16 cellular contexts compared by ENCODE assay signal in the genomic region with DNA sequence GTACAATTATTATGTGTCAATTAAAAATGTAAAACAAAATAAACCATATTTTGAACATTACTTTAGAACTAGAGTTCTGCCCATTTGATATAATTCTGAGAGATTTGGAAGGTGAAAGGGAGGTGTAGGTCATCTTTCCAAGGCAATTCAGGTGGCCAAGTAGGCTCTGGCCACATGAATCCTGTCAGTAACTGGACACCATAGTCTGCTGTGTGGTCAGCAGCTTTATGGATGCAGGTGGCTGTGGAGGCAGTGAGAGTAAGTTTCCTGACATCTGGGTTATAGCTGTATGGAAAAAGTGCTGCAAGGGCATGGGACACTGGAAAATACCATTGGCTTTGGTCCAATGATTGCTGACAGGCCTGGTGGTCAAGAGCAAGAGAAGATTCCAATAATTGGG.
A peak's percentile ranks its signal among the peaks of the same experiment; 100 is the strongest.
DNase-seq lines count a peak whose midpoint lies in the region; ATAC-seq lines count a peak whose summit lies in the region.
"Had no signal": no experiment of that assay in that cellular context is flagged by ENCODE, and none has a peak within 500 bp of the region (broad histone marks: within the 10 kb centered on the region; RNA-seq: fewer than 3 reads in every experiment).

No MANE protein-coding gene starts in this region.

- peaks cover 7% of the 10 kb centered on the region for H3K36me3 Mint-ChIP-seq in T-helper 2 cell treated with Interferon-gamma antibody and Interleukin-4, amounts not matched to agents 5 μg/mL and 100 μg/mL, for 36 hours (ENCODE audit: low read depth)
- H3K36me3 Mint-ChIP-seq in activated naive CD4-positive, alpha-beta T cell treated with anti-CD3 and anti-CD28 coated beads, Interleukin-2, amount 50 U/mL, for 24 hours: peaks cover 5% of the 10 kb centered on the region
- H3K36me3 Mint-ChIP-seq in activated T-helper 2 cell treated with anti-CD3 and anti-CD28 coated beads, Interferon-gamma antibody, Interleukin-2, Interleukin-4, amounts not matched to agents 10 μg/mL and 5 μg/mL and 100 μg/mL, durations not matched to agents 14 hours and 24 hours and 36 hours (ENCODE audit: low read depth): peaks cover 66% of the 10 kb centered on the region
- H3K36me3 Mint-ChIP-seq: CD8-positive, alpha-beta memory T cell had no signal

- ATAC-seq in stimulated activated naive CD8-positive, alpha-beta T cell treated with anti-CD3 and anti-CD28 coated beads, Interleukin-15, amount 100 ng/mL, for 72 hours: no peak

- H3K9me3 Mint-ChIP-seq in T-helper 2 cell treated with Interferon-gamma antibody and Interleukin-4, amounts not matched to agents 5 μg/mL and 100 μg/mL, for 36 hours: no peaks in the 10 kb centered on the region
- H3K9me3 Mint-ChIP-seq in activated naive CD4-positive, alpha-beta T cell treated with anti-CD3 and anti-CD28 coated beads, Interleukin-2, amount 50 U/mL, for 24 hours: peaks cover 4% of the 10 kb centered on the region
- H3K9me3 Mint-ChIP-seq in activated T-helper 2 cell treated with anti-CD3 and anti-CD28 coated beads, Interferon-gamma antibody, Interleukin-2, Interleukin-4, amounts not matched to agents 10 μg/mL and 5 μg/mL and 100 μg/mL, durations not matched to agents 14 hours and 24 hours and 36 hours: peaks cover 3% of the 10 kb centered on the region
- H3K9me3 Mint-ChIP-seq in stimulated activated naive CD8-positive, alpha-beta T cell treated with anti-CD3 and anti-CD28 coated beads, Interleukin-15, amount 100 ng/mL, for 72 hours: peaks cover 2 to 4% of the 10 kb centered on the region in 2 donors
- H3K9me3 Mint-ChIP-seq: CD8-positive, alpha-beta memory T cell; HFFc6 had no signal

- H3K27ac Mint-ChIP-seq in T-helper 2 cell treated with Interferon-gamma antibody and Interleukin-4, amounts not matched to agents 5 μg/mL and 100 μg/mL, for 36 hours: no peak overlapping the region
- H3K27ac Mint-ChIP-seq in activated naive CD4-positive, alpha-beta T cell treated with anti-CD3 and anti-CD28 coated beads, Interleukin-2, amount 50 U/mL, for 24 hours: no peak overlapping the region
- H3K27ac Mint-ChIP-seq in activated T-helper 2 cell treated with anti-CD3 and anti-CD28 coated beads, Interferon-gamma antibody, Interleukin-2, Interleukin-4, amounts not matched to agents 10 μg/mL and 5 μg/mL and 100 μg/mL, durations not matched to agents 14 hours and 24 hours and 36 hours: peak overlapping the region; percentile 80
- no peak overlapping the region for H3K27ac Mint-ChIP-seq in stimulated activated naive CD8-positive, alpha-beta T cell treated with anti-CD3 and anti-CD28 coated beads, Interleukin-15, amount 100 ng/mL, for 72 hours
- H3K27ac Mint-ChIP-seq: CD8-positive, alpha-beta memory T cell; HFFc6 had no signal

- DNase-seq in T-helper 2 cell treated with Interferon-gamma antibody and Interleukin-4, amounts not matched to agents 5 μg/mL and 100 μg/mL, for 36 hours (ENCODE audit: low spot score): no peak
- DNase-seq in T-helper 2 cell (no peak), NCI-H748 (lab: John Stamatoyannopoulos, UW; ENCODE audit: unreplicated experiment) (no peak)
- no peak for DNase-seq in activated naive CD4-positive, alpha-beta T cell treated with anti-CD3 and anti-CD28 coated beads, Interleukin-2, amount 50 U/mL, for 16 hours
- no peak for DNase-seq in activated T-helper 2 cell treated with anti-CD3 and anti-CD28 coated beads, Interferon-gamma antibody, Interleukin-2, Interleukin-4, amounts not matched to agents 10 μg/mL and 5 μg/mL and 100 μg/mL, durations not matched to agents 14 hours and 24 hours and 36 hours (ENCODE audit: low spot score)
- no peak for DNase-seq in stimulated activated naive CD8-positive, alpha-beta T cell treated with anti-CD3 and anti-CD28 coated beads, Interleukin-15, amount 100 ng/mL, for 72 hours
- DNase-seq in stimulated activated CD4-positive, alpha-beta T cell treated with anti-CD3 and anti-CD28 coated beads, Interleukin-4, amount 100 ng/mL, for 4 hours: no peak
- DNase-seq: CD8-positive, alpha-beta memory T cell; DMS79 treated with DMSO at 0.1 percent for 48 hours; HFFc6; IMR-90; Kasumi-1; MM.1S; NCI-H1092 treated with DMSO at 0.1 percent for 48 hours; NCI-H226 had no signal

- H3K4me1 Mint-ChIP-seq in T-helper 2 cell treated with Interferon-gamma antibody and Interleukin-4, amounts not matched to agents 5 μg/mL and 100 μg/mL, for 36 hours (ENCODE audit: low read depth): peaks cover 57% of the 10 kb centered on the region
- peaks cover 64% of the 10 kb centered on the region for H3K4me1 Mint-ChIP-seq in activated naive CD4-positive, alpha-beta T cell treated with anti-CD3 and anti-CD28 coated beads, Interleukin-2, amount 50 U/mL, for 24 hours
- peaks cover 71% of the 10 kb centered on the region for H3K4me1 Mint-ChIP-seq in activated T-helper 2 cell treated with anti-CD3 and anti-CD28 coated beads, Interferon-gamma antibody, Interleukin-2, Interleukin-4, amounts not matched to agents 10 μg/mL and 5 μg/mL and 100 μg/mL, durations not matched to agents 14 hours and 24 hours and 36 hours (ENCODE audit: low read depth)
- peaks cover 56% of the 10 kb centered on the region for H3K4me1 Mint-ChIP-seq in stimulated activated naive CD8-positive, alpha-beta T cell treated with anti-CD3 and anti-CD28 coated beads, Interleukin-15, amount 100 ng/mL, for 72 hours

- H3K4me3 Mint-ChIP-seq in T-helper 2 cell treated with Interferon-gamma antibody and Interleukin-4, amounts not matched to agents 5 μg/mL and 100 μg/mL, for 36 hours: peak overlapping the region; percentile 33
- H3K4me3 Mint-ChIP-seq in activated naive CD4-positive, alpha-beta T cell treated with anti-CD3 and anti-CD28 coated beads, Interleukin-2, amount 50 U/mL, for 24 hours: peak overlapping the region; percentile 56
- H3K4me3 Mint-ChIP-seq in activated T-helper 2 cell treated with anti-CD3 and anti-CD28 coated beads, Interferon-gamma antibody, Interleukin-2, Interleukin-4, amounts not matched to agents 10 μg/mL and 5 μg/mL and 100 μg/mL, durations not matched to agents 14 hours and 24 hours and 36 hours (ENCODE audit: low read depth): peak overlapping the region; percentile 77
- H3K4me3 Mint-ChIP-seq in stimulated activated naive CD8-positive, alpha-beta T cell treated with anti-CD3 and anti-CD28 coated beads, Interleukin-15, amount 100 ng/mL, for 72 hours: peak overlapping the region; percentile 54 to 63
- H3K4me3 Mint-ChIP-seq: CD8-positive, alpha-beta memory T cell; HFFc6 had no signal

- intact Hi-C loops in activated T-helper 2 cell treated with anti-CD3 and anti-CD28 coated beads, Interferon-gamma antibody, Interleukin-2, Interleukin-4, amounts not matched to agents 10 μg/mL and 5 μg/mL and 100 μg/mL, durations not matched to agents 14 hours and 24 hours and 36 hours (cut with micrococcal nuclease): no loop called here

- H3K27me3 Mint-ChIP-seq in T-helper 2 cell treated with Interferon-gamma antibody and Interleukin-4, amounts not matched to agents 5 μg/mL and 100 μg/mL, for 36 hours (ENCODE audit: low read depth): no peaks in the 10 kb centered on the region
- no peaks in the 10 kb centered on the region for H3K27me3 Mint-ChIP-seq in activated naive CD4-positive, alpha-beta T cell treated with anti-CD3 and anti-CD28 coated beads, Interleukin-2, amount 50 U/mL, for 24 hours
- no peaks in the 10 kb centered on the region for H3K27me3 Mint-ChIP-seq in activated T-helper 2 cell treated with anti-CD3 and anti-CD28 coated beads, Interferon-gamma antibody, Interleukin-2, Interleukin-4, amounts not matched to agents 10 μg/mL and 5 μg/mL and 100 μg/mL, durations not matched to agents 14 hours and 24 hours and 36 hours (ENCODE audit: low read depth)
- no peaks in the 10 kb centered on the region for H3K27me3 Mint-ChIP-seq in stimulated activated naive CD8-positive, alpha-beta T cell treated with anti-CD3 and anti-CD28 coated beads, Interleukin-15, amount 100 ng/mL, for 72 hours
